ENCODE assay signal across 33 cellular contexts in genomic region chr2:15853903-15854302, GRCh38.
A peak's percentile ranks its signal among the peaks of the same experiment; 100 is the strongest.
DNase-seq lines count a peak whose midpoint lies in the region; ATAC-seq, FAIRE-seq and TF ChIP-seq lines count a peak whose summit lies in the region.
"Had no signal": no experiment of that assay in that cellular context is flagged by ENCODE, and none has a peak within 500 bp of the region (broad histone marks: within the 10 kb centered on the region; RNA-seq: fewer than 3 reads in every experiment).

No MANE protein-coding gene starts in this region.

- no TSS peak for BruUV-seq in HepG2 (replicated peaks; lab: Mats Ljungman, UMichigan)

- DNase-seq in GM23338 (ENCODE audit: low spot score) = no peak
- peak; percentile 91 for DNase-seq in SK-N-DZ (ENCODE audit: low spot score)
- no peak for DNase-seq in dorsolateral prefrontal cortex
- DNase-seq in HepG2 (ENCODE audit: low spot score) = no peak
- DNase-seq: 8988T; ACHN; AML-193; BE2C; C1 segment of cervical spinal cord; Caco-2; Calu3; CD4-positive, alpha-beta memory T cell; CD4-positive, alpha-beta T cell; CD4-positive, CD25-positive, alpha-beta regulatory T cell; CD8-positive, alpha-beta memory T cell; CD8-positive, alpha-beta T cell; COR-L47; DMS 273 treated with DMSO at 0.1 percent for 48 hours; DMS153; DMS53; DMS79; DMS79 treated with DMSO at 0.1 percent for 48 hours; DND-41; EL had no signal

- TF ChIP-seq POLR2A in HepG2 (IDR thresholded peaks at IDR 0.05; ENCODE audit: insufficient read depth in 1 of 2, low read depth in 2 of 2, low read length in 2 of 2) = no peak

- H3K27ac ChIP-seq in GM23338 (ENCODE audit: low read depth) = no peak overlapping the region
- no peak overlapping the region for H3K27ac ChIP-seq in dorsolateral prefrontal cortex
- H3K27ac ChIP-seq in HepG2 (ENCODE audit: extremely low read length, insufficient read depth, low read length) = no peak overlapping the region
- H3K27ac ChIP-seq: 22Rv1; A549; BLaER1; BLaER1 treated with 17β-estradiol and CSF1 and Interleukin-3, amounts not matched to agents 10 nM and 100 nM; C4-2B had no signal

- peaks cover 11% of the 10 kb centered on the region; the same call in 2 of the 3 replicates for H3K9me3 Mint-ChIP-seq in GM23338
- H3K9me3 Mint-ChIP-seq: CD8-positive, alpha-beta T cell had no signal

- POLR2A ChIA-PET in HepG2 (lab: Yijun Ruan, JAX) = no interaction called here

- peak overlapping the region; percentile 9; the same call in 1 of the 2 replicates for H2AFZ ChIP-seq in GM23338
- no peak overlapping the region for H2AFZ ChIP-seq in HepG2 (ENCODE audit: low read length)

- no peak for FAIRE-seq in HepG2 (lab: Jason Lieb, UNC)
- FAIRE-seq: A204.1, A549, D721Med had no signal

- ATAC-seq in GM23338 (no peak), HepG2 (no peak)
- ATAC-seq: A549; CD8-positive, alpha-beta T cell had no signal

- H4K20me1 ChIP-seq in GM23338 (replicated peaks; ENCODE audit: insufficient read depth) = no peaks in the 10 kb centered on the region
- no peaks in the 10 kb centered on the region for H4K20me1 ChIP-seq in HepG2 (ENCODE audit: insufficient read depth, low read length)
- H4K20me1 ChIP-seq: BLaER1; BLaER1 treated with 17β-estradiol and CSF1 and Interleukin-3, amounts not matched to agents 10 nM and 100 nM had no signal

- peaks cover 5% of the 10 kb centered on the region; the same call in 1 of the 3 replicates for H3K36me3 Mint-ChIP-seq in GM23338 (ENCODE audit: low read depth)
- H3K36me3 Mint-ChIP-seq: CD14-positive monocyte; CD4-positive, CD25-positive, alpha-beta regulatory T cell; CD8-positive, alpha-beta memory T cell; CD8-positive, alpha-beta T cell had no signal

- no peaks in the 10 kb centered on the region for H3K79me2 ChIP-seq in GM23338 (replicated peaks; ENCODE audit: insufficient read depth)
- H3K79me2 ChIP-seq in HepG2 (ENCODE audit: insufficient read depth, low read length) = no peaks in the 10 kb centered on the region

- H3K36me3 ChIP-seq in GM23338 (ENCODE audit: insufficient read depth) (no peaks in the 10 kb centered on the region), HepG2 (replicated peaks in 1 of 2; ENCODE audit: control insufficient read depth in 1 of 2, insufficient read depth in 2 of 2, low read length in 2 of 2) (no peaks in the 10 kb centered on the region)
- H3K36me3 ChIP-seq: BE2C; BLaER1; BLaER1 treated with 17β-estradiol and CSF1 and Interleukin-3, amounts not matched to agents 10 nM and 100 nM had no signal

- CTCF ChIA-PET in HepG2 (lab: Yijun Ruan, JAX; ENCODE audit: low intra/inter-chr PET ratio, low total read pairs) = no interaction called here

- no peak overlapping the region for H3K27ac Mint-ChIP-seq in GM23338
- H3K27ac Mint-ChIP-seq: B cell; CD14-positive monocyte; CD4-positive, alpha-beta memory T cell; CD4-positive, alpha-beta T cell; CD4-positive, CD25-positive, alpha-beta regulatory T cell; CD8-positive, alpha-beta memory T cell; CD8-positive, alpha-beta T cell had no signal

- no peak for TF ChIP-seq RAD21 in HepG2 (CRISPR knock-in tag; IDR thresholded peaks at IDR 0.05)

- H3K27me3 Mint-ChIP-seq in GM23338 (ENCODE audit: insufficient read depth, low read depth, poor library complexity) = no peaks in the 10 kb centered on the region
- H3K27me3 Mint-ChIP-seq: CD4-positive, CD25-positive, alpha-beta regulatory T cell had no signal

- peaks cover 4% of the 10 kb centered on the region; the same call in 1 of the 2 replicates for H3K9me2 ChIP-seq in GM23338 (ENCODE audit: insufficient read depth)

- H3K27me3 ChIP-seq in GM23338 (ENCODE audit: insufficient read depth) (no peaks in the 10 kb centered on the region), dorsolateral prefrontal cortex (peaks cover 0 to 9% (median 0%) of the 10 kb centered on the region in 45 donors), HepG2 (ENCODE audit: control insufficient read depth in 1 of 2, insufficient read depth in 2 of 2, low read length in 2 of 2) (no peaks in the 10 kb centered on the region)
- H3K27me3 ChIP-seq: BE2C; BLaER1; BLaER1 treated with 17β-estradiol and CSF1 and Interleukin-3, amounts not matched to agents 10 nM and 100 nM had no signal

- no peaks in the 10 kb centered on the region for H3F3A ChIP-seq in GM23338 (replicated peaks; ENCODE audit: low read depth)

- TF ChIP-seq EP300 in HepG2 (IDR thresholded peaks at IDR 0.05; ENCODE audit: low read depth in 2 of 2, low read length in 2 of 2) (no peak), HepG2 (CRISPR knock-in tag; IDR thresholded peaks at IDR 0.05; ENCODE audit: borderline replicate concordance) (no peak)

- no peaks in the 10 kb centered on the region for H3K4me1 ChIP-seq in GM23338 (ENCODE audit: insufficient read depth)
- H3K4me1 ChIP-seq in HepG2 (ENCODE audit: insufficient read depth, low read length) = no peaks in the 10 kb centered on the region
- H3K4me1 ChIP-seq: A549; BE2C; BLaER1; BLaER1 treated with 17β-estradiol and CSF1 and Interleukin-3, amounts not matched to agents 10 nM and 100 nM; Caco-2 had no signal

- no peak overlapping the region for H3K9ac ChIP-seq in HepG2 (ENCODE audit: insufficient read depth, low read depth, low read length)
- H3K9ac ChIP-seq: BLaER1; BLaER1 treated with 17β-estradiol and CSF1 and Interleukin-3, amounts not matched to agents 10 nM and 100 nM had no signal

- H3K4me1 Mint-ChIP-seq in GM23338 = no peaks in the 10 kb centered on the region
- H3K4me1 Mint-ChIP-seq: B cell; CD14-positive monocyte; CD4-positive, alpha-beta memory T cell; CD4-positive, CD25-positive, alpha-beta regulatory T cell; CD8-positive, alpha-beta memory T cell had no signal

- 19% methylated on average over 3 of the region's 3 CpGs for WGBS in HepG2 (ENCODE audit: low lambda C conversion rate)

- H3K4me2 ChIP-seq in GM23338 (no peak overlapping the region), HepG2 (ENCODE audit: low read depth, low read length) (no peak overlapping the region)
- H3K4me2 ChIP-seq: A549; BLaER1; BLaER1 treated with 17β-estradiol and CSF1 and Interleukin-3, amounts not matched to agents 10 nM and 100 nM had no signal

- in situ Hi-C loops in HepG2 (cut with HindIII; ENCODE audit: extremely low pct_ligation_motif_present, low pct_unique_long_range_greater_than_20kb) = no loop called here

- TF ChIP-seq CTCF in GM23338 (conservative IDR thresholded peaks at IDR 0.05; ENCODE audit: low read depth in 2 of 2) (no peak), dorsolateral prefrontal cortex (IDR thresholded peaks at IDR 0.05 in 54 of 56, conservative IDR thresholded peaks at IDR 0.05 in 2 of 56; ENCODE audit: low read depth in 1 of 56, partially characterized antibody in 56 of 56) (no peak), HepG2 (CRISPR knock-in tag; IDR thresholded peaks at IDR 0.05) (no peak)

- H3K4me3 ChIP-seq in GM23338 (no peak overlapping the region), dorsolateral prefrontal cortex (no peak overlapping the region), HepG2 (replicated peaks in 1 of 3; ENCODE audit: insufficient read depth in 1 of 3, low read depth in 2 of 3, low read length in 3 of 3) (no peak overlapping the region)
- H3K4me3 ChIP-seq: A549; BLaER1; BLaER1 treated with 17β-estradiol and CSF1 and Interleukin-3, amounts not matched to agents 10 nM and 100 nM had no signal

- intact Hi-C loops in dorsolateral prefrontal cortex (cut with DNase I) (no loop called here), HepG2 (cut with micrococcal nuclease; ENCODE audit: unreplicated experiment) (no loop called here)

- H3K4me3 Mint-ChIP-seq in GM23338 = no peak overlapping the region
- H3K4me3 Mint-ChIP-seq: B cell; CD14-positive monocyte; CD4-positive, alpha-beta memory T cell; CD4-positive, alpha-beta T cell; CD4-positive, CD25-positive, alpha-beta regulatory T cell; CD8-positive, alpha-beta memory T cell; CD8-positive, alpha-beta T cell had no signal

- no peaks in the 10 kb centered on the region for H3K9me3 ChIP-seq in HepG2 (ENCODE audit: low read length)
- H3K9me3 ChIP-seq: A549, BE2C, BLaER1, Caco-2 had no signal

TF ChIP-seq in GM23338, 12 proteins besides CTCF, POLR2A, EP300 and RAD21:
- no peak for TF ChIP-seq ZNF331 (CRISPR knock-in tag; IDR thresholded peaks at IDR 0.05; ENCODE audit: low read depth)

TF ChIP-seq in HepG2, 621 proteins besides CTCF, POLR2A, EP300 and RAD21 (continues in another document):
- no peak for TF ChIP-seq FOXA1 (IDR thresholded peaks at IDR 0.05)
- no peak for TF ChIP-seq FOXA1 (CRISPR knock-in tag; IDR thresholded peaks at IDR 0.05)
- no peak for TF ChIP-seq HNRNPK (IDR thresholded peaks at IDR 0.05; ENCODE audit: low read depth, low read length, poor library complexity, severe bottlenecking)
- no peak for TF ChIP-seq ZFP36L2 (CRISPR knock-in tag; IDR thresholded peaks at IDR 0.05)
- TF ChIP-seq ZKSCAN1 (IDR thresholded peaks at IDR 0.05; ENCODE audit: low read length) = no peak
- TF ChIP-seq ZNF747 (CRISPR knock-in tag; IDR thresholded peaks at IDR 0.05; ENCODE audit: borderline replicate concordance) = no peak
- TF ChIP-seq KAT7 (CRISPR knock-in tag; IDR thresholded peaks at IDR 0.05; ENCODE audit: borderline replicate concordance) = no peak
- TF ChIP-seq ZNF782 (CRISPR knock-in tag; IDR thresholded peaks at IDR 0.05; ENCODE audit: borderline replicate concordance) = no peak
- no peak for TF ChIP-seq RARG (CRISPR knock-in tag; IDR thresholded peaks at IDR 0.05; ENCODE audit: low read depth)
- TF ChIP-seq ZSCAN31 (CRISPR knock-in tag; IDR thresholded peaks at IDR 0.05; ENCODE audit: low read depth) = no peak
- TF ChIP-seq MAFG (CRISPR knock-in tag; IDR thresholded peaks at IDR 0.05) = no peak
- TF ChIP-seq ZNF441 (CRISPR knock-in tag; IDR thresholded peaks at IDR 0.05; ENCODE audit: borderline replicate concordance) = no peak
- TF ChIP-seq, protein P1, sequence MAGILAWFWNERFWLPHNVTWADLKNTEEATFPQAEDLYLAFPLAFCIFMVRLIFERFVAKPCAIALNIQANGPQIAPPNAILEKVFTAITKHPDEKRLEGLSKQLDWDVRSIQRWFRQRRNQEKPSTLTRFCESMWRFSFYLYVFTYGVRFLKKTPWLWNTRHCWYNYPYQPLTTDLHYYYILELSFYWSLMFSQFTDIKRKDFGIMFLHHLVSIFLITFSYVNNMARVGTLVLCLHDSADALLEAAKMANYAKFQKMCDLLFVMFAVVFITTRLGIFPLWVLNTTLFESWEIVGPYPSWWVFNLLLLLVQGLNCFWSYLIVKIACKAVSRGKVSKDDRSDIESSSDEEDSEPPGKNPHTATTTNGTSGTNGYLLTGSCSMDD (CRISPR knock-in tag; IDR thresholded peaks at IDR 0.05) = no peak
- TF ChIP-seq ZNF83 (CRISPR knock-in tag; IDR thresholded peaks at IDR 0.05; ENCODE audit: borderline replicate concordance) = no peak
- TF ChIP-seq SP2 (CRISPR knock-in tag; IDR thresholded peaks at IDR 0.05) = no peak
